ENCODE assay signal across 16 cellular contexts in genomic region chr13:98416408-98416807, GRCh38.
A peak's percentile ranks its signal among the peaks of the same experiment; 100 is the strongest.
DNase-seq lines count a peak whose midpoint lies in the region; TF ChIP-seq lines count a peak whose summit lies in the region.
"Had no signal": no experiment of that assay in that cellular context is flagged by ENCODE, and none has a peak within 500 bp of the region (broad histone marks: within the 10 kb centered on the region; RNA-seq: fewer than 3 reads in every experiment).

No MANE protein-coding gene starts in this region.

- no peak for TF ChIP-seq POLR2A in transverse colon (IDR thresholded peaks at IDR 0.05)

- TF ChIP-seq CTCF in kidney epithelial cell (IDR thresholded peaks at IDR 0.05; ENCODE audit: insufficient read depth, low read length, poor library complexity, severe bottlenecking) (no peak), transverse colon (IDR thresholded peaks at IDR 0.05) (no peak), left ventricle myocardium inferior (IDR thresholded peaks at IDR 0.05; ENCODE audit: borderline replicate concordance) (no peak)

- intact Hi-C loops in transverse colon (cut with DNase I; ENCODE audit: low total_unique reads) (no loop called here), left ventricle myocardium inferior (cut with micrococcal nuclease) (no loop called here)

- H3K27me3 ChIP-seq in kidney epithelial cell (ENCODE audit: control insufficient read depth, insufficient read depth, low read length) (no peaks in the 10 kb centered on the region), transverse colon (no peaks in the 10 kb centered on the region), left ventricle myocardium inferior (ENCODE audit: low read depth) (no peaks in the 10 kb centered on the region)
- H3K27me3 ChIP-seq: gastroesophageal sphincter, neutrophil, tibial artery had no signal

- H3K27ac ChIP-seq in transverse colon (peak overlapping the region; percentile 29 to 74 (median 65)), left ventricle myocardium inferior (replicated peaks) (no peak overlapping the region)
- H3K27ac ChIP-seq: gastroesophageal sphincter, neutrophil, tibial artery had no signal

- in situ Hi-C loops in transverse colon (cut with MboI; ENCODE audit: low pct_ligation_motif_present in 1 of 4, low pct_unique_long_range_greater_than_20kb in 1 of 4, low sequenced_read_pairs in 3 of 4) = loop anchor here (10.0 to 25.0 kb wide), 4 partner anchors 262 to 562 kb away; partner anchors contain the start of gene FARP1 (in 2 of the 4)

- H3K4me3 ChIP-seq in kidney epithelial cell (ENCODE audit: low read depth, low read length) = no peak overlapping the region
- H3K4me3 ChIP-seq in transverse colon = no peak overlapping the region
- H3K4me3 ChIP-seq in left ventricle myocardium inferior = no peak overlapping the region
- H3K4me3 ChIP-seq: gastroesophageal sphincter, GM12878, tibial artery had no signal

- 33 to 71% methylated on average over 1 to 4 of the region's 4 CpGs for WGBS in transverse colon (ENCODE audit: low coverage in 1 of 2), 2 donors

- peaks cover 9% of the 10 kb centered on the region for H3K36me3 ChIP-seq in kidney epithelial cell (ENCODE audit: control insufficient read depth, insufficient read depth, low read length)
- H3K36me3 ChIP-seq in transverse colon = no peaks in the 10 kb centered on the region
- peaks cover 64% of the 10 kb centered on the region for H3K36me3 ChIP-seq in left ventricle myocardium inferior
- H3K36me3 ChIP-seq: neutrophil had no signal

- H3K9me3 ChIP-seq in transverse colon = no peaks in the 10 kb centered on the region
- no peaks in the 10 kb centered on the region for H3K9me3 ChIP-seq in left ventricle myocardium inferior (replicated peaks)
- H3K9me3 ChIP-seq: gastroesophageal sphincter, neutrophil, tibial artery had no signal

- no peak for TF ChIP-seq EP300 in transverse colon (IDR thresholded peaks at IDR 0.05; ENCODE audit: low read depth)

- H3K4me1 ChIP-seq in transverse colon = peaks cover 2 to 13% (median 12%) of the 10 kb centered on the region in 4 donors
- no peaks in the 10 kb centered on the region for H3K4me1 ChIP-seq in left ventricle myocardium inferior
- H3K4me1 ChIP-seq: gastroesophageal sphincter, tibial artery had no signal

- peak; percentile 59 for DNase-seq in SIG-M5 treated with dmso at 0.1 percent for 504 hours (lab: John Stamatoyannopoulos, UW; ENCODE audit: unreplicated experiment)
- DNase-seq in SIG-M5 (lab: John Stamatoyannopoulos, UW) = no peak
- peak; percentile 91 for DNase-seq in NCI-H510A (lab: John Stamatoyannopoulos, UW)
- DNase-seq in kidney epithelial cell (ENCODE audit: low read depth) = peak; percentile 12
- DNase-seq in transverse colon = peak; percentile 76
- DNase-seq in effector CD4-positive, alpha-beta T cell = no peak
- DNase-seq in left ventricle myocardium inferior = no peak
- DNase-seq in AG08396 (ENCODE audit: low spot score) = no peak
- DNase-seq: 8988T; activated CD4-positive, alpha-beta T cell treated with anti-CD3 and anti-CD28 coated beads, Interleukin-2, amount 10 ng/mL, durations not matched to agents 24 days and 14 days; effector CD8-positive, alpha-beta T cell; stimulated activated CD4-positive, alpha-beta T cell treated with anti-CD3 and anti-CD28 coated beads, Interleukin-12 subunit alpha, Interleukin-12 subunit beta, amount 100 ng/mL, for 4 hours; tibial artery had no signal

Comparison
In these comparisons a context has a peak if more than half of its experiments do, and no peak if none do; other contexts are left out.
1. DNase-seq: peak in SIG-M5 treated with dmso at 0.1 percent for 504 hours (single experiment), NCI-H510A (single experiment), kidney epithelial cell (single experiment) and transverse colon (single experiment); none in SIG-M5 (single experiment), effector CD4-positive, alpha-beta T cell (single experiment), left ventricle myocardium inferior (single experiment) and AG08396 (single experiment).